10 cellular contexts compared by ENCODE assay signal in the genomic region with DNA sequence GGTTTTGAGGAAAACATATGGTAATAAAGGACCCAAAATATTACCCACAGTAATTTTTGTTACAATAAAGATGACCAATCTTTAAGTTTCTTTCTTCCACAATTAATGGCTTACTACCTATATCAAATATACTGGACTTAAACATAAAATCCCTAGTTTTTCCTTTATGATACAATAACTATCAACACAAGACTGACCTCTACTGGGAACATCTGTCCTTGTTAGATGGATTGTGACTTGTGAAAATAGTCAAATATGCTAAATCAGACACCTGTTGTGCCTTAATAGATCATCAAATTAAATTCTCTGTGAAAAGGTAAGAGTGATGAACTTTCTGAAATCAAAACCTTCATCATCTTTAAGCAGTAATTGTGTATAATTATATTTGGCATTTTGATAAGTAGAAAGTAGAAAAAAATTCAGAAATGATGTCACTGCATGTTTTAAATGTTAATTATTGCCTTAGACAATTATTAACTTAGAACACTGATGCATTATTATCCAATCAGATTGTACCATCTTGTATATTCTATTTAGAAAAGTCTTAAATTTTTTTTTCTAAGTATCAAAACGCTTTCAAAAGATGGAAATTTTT.
DNase-seq lines count a peak whose midpoint lies in the region; ATAC-seq, FAIRE-seq and TF ChIP-seq lines count a peak whose summit lies in the region.
"Had no signal": no experiment of that assay in that cellular context is flagged by ENCODE, and none has a peak within 500 bp of the region (broad histone marks: within the 10 kb centered on the region; RNA-seq: fewer than 3 reads in every experiment).

No MANE protein-coding gene starts in this region.

- no peak overlapping the region for H2AFZ ChIP-seq in GM12878 (ENCODE audit: control insufficient read depth, low read depth, low read length)

- SMC1A ChIA-PET in GM12878 (lab: Charles Lee; ENCODE audit: uncharacterized antibody, unreplicated experiment) = interaction anchor here (0.5 to 1.7 kb wide), 7 partner anchors 11 to 773 kb away, joined by 3 to 6 read pairs (median 3); no protein-coding TSS in a partner anchor

- no peak overlapping the region for H3K27ac Mint-ChIP-seq in mesothelial cell of epicardium

- no peaks in the 10 kb centered on the region for H3K27me3 Mint-ChIP-seq in mesothelial cell of epicardium (ENCODE audit: low read depth)

- WGBS in GM12878 (ENCODE audit: insufficient coverage, insufficient replicate concordance, low lambda C conversion rate, missing lambda C conversion rate) = 100% methylated on average over 1 of the region's 1 CpG

- intact Hi-C loops in GM12878 (cut with micrococcal nuclease; ENCODE audit: unreplicated experiment) = loop anchor here (1.0 to 5.0 kb wide), 4 partner anchors 44 to 291 kb away; no protein-coding TSS in a partner anchor

- in situ Hi-C loops in GM12878 (cut with MboI) = no loop called here

- H3K36me3 Mint-ChIP-seq in mesothelial cell of epicardium = peaks cover 10% of the 10 kb centered on the region

- peaks cover 8% of the 10 kb centered on the region; the same call in 1 of the 2 replicates for H3K4me1 ChIP-seq in GM12878 (ENCODE audit: control insufficient read depth, insufficient read depth, low read length)
- H3K4me1 ChIP-seq: body of pancreas had no signal

- H3K36me3 ChIP-seq in GM12878 (ENCODE audit: control insufficient read depth in 2 of 2, insufficient read depth in 2 of 2, low read length in 1 of 2) = no peaks in the 10 kb centered on the region

- H3K4me3 ChIP-seq in GM12878 = no peak overlapping the region
- H3K4me3 ChIP-seq: body of pancreas had no signal

- DNase-seq in DMS53 treated with DMSO at 0.1 percent for 48 hours (lab: John Stamatoyannopoulos, UW; ENCODE audit: unreplicated experiment) = peak; percentile 55
- DNase-seq in GM12878 (ENCODE audit: low read depth, low spot score) = no peak
- no peak for DNase-seq in mesothelial cell of epicardium (ENCODE audit: low spot score in 2 of 2, unreplicated experiment in 2 of 2)
- no peak for DNase-seq in KG1 (lab: John Stamatoyannopoulos, UW)
- DNase-seq in activated naive CD4-positive, alpha-beta T cell treated with Interleukin-2 at 50 U/mL for 16 hours = no peak
- DNase-seq in NCI-H2227 (lab: John Stamatoyannopoulos, UW; ENCODE audit: unreplicated experiment) = no peak
- no peak for DNase-seq in HUDEP-2 (lab: John Stamatoyannopoulos, UW; ENCODE audit: unreplicated experiment in 76 of 76)
- DNase-seq: body of pancreas, NCI-H510A treated with DMSO at 0.1 percent for 48 hours had no signal

- ATAC-seq in HG03175 (IDR thresholded peaks at IDR 0.05; ENCODE audit: unreplicated experiment) = peak; percentile 52
- peak; percentile 38; the same call in 2 of the 3 replicates for ATAC-seq in GM12878
- ATAC-seq: body of pancreas had no signal

- CTCF ChIA-PET in GM12878 (lab: Yijun Ruan, JAX) = interaction anchor here (0.8 to 1.9 kb wide), 4 partner anchors 63 to 772 kb away, joined by 3 to 11 read pairs (median 6); no protein-coding TSS in a partner anchor

- H4K20me1 ChIP-seq in GM12878 (ENCODE audit: control insufficient read depth, insufficient read depth) = no peaks in the 10 kb centered on the region

- POLR2A ChIA-PET in GM12878 (lab: Charles Lee) = no interaction called here

- TF ChIP-seq RAD21 in GM12878 (IDR thresholded peaks at IDR 0.05; ENCODE audit: insufficient read depth, low read depth, low read length) = peak; percentile 78

- H3K9me3 Mint-ChIP-seq in mesothelial cell of epicardium = peaks cover 8% of the 10 kb centered on the region

- no TSS peak for BruUV-seq in GM12878 (replicated peaks; lab: Mats Ljungman, UMichigan)

- no peak overlapping the region for H3K4me3 Mint-ChIP-seq in mesothelial cell of epicardium

- no peak overlapping the region for H3K9ac ChIP-seq in GM12878 (ENCODE audit: control insufficient read depth, insufficient read depth, low read length)

- TF ChIP-seq EP300 in GM12878 (IDR thresholded peaks at IDR 0.05; ENCODE audit: borderline replicate concordance in 1 of 2, control insufficient read depth in 1 of 2, low read depth in 2 of 2, low read length in 2 of 2) = no peak

- H3K9me3 ChIP-seq in GM12878 (replicated peaks; ENCODE audit: control insufficient read depth, insufficient read depth, low read length) = peaks cover 1% of the 10 kb centered on the region; the same call in 1 of the 3 replicates
- H3K9me3 ChIP-seq: body of pancreas had no signal

- no peak overlapping the region for H3K27ac ChIP-seq in GM12878 (ENCODE audit: control insufficient read depth, insufficient read depth)
- H3K27ac ChIP-seq: body of pancreas had no signal

- RAD21 ChIA-PET in GM12878 (lab: Charles Lee; ENCODE audit: unreplicated experiment) = interaction anchor here (0.7 to 4.7 kb wide), 6 partner anchors 12 to 291 kb away, joined by 4 to 24 read pairs (median 6); no protein-coding TSS in a partner anchor

- no peaks in the 10 kb centered on the region for H3K79me2 ChIP-seq in GM12878 (ENCODE audit: control insufficient read depth, insufficient read depth, low read length)

- no peak for TF ChIP-seq POLR2A in GM12878 (IDR thresholded peaks at IDR 0.05; ENCODE audit: low read depth, low read length)

- FAIRE-seq in GM12878 (lab: Jason Lieb, UNC) = no peak

- no peak overlapping the region for H3K4me2 ChIP-seq in GM12878 (ENCODE audit: control insufficient read depth, insufficient read depth)

- TF ChIP-seq CTCF in GM12878 (IDR thresholded peaks at IDR 0.05 in 2 of 3, conservative IDR thresholded peaks at IDR 0.05 in 1 of 3; ENCODE audit: control insufficient read depth in 2 of 3, extremely low read depth in 1 of 3, insufficient read depth in 1 of 3, low read depth in 3 of 3, low read length in 3 of 3) (peak; percentile 32 to 55 (median 53); a peak in 5 of 6 replicates), mesothelial cell of epicardium (IDR thresholded peaks at IDR 0.05; ENCODE audit: unreplicated experiment) (peak; percentile 13)

- peaks cover 10% of the 10 kb centered on the region for H3K4me1 Mint-ChIP-seq in mesothelial cell of epicardium

- H3K27me3 ChIP-seq in GM12878 (replicated peaks in 1 of 2; ENCODE audit: control insufficient read depth in 2 of 2, insufficient read depth in 2 of 2, low read length in 1 of 2) = no peaks in the 10 kb centered on the region
- H3K27me3 ChIP-seq: body of pancreas had no signal

TF ChIP-seq in GM12878, 131 proteins besides CTCF, POLR2A, EP300 and RAD21:
- TF ChIP-seq ATF7 (IDR thresholded peaks at IDR 0.05; ENCODE audit: low read depth) = peak; percentile 49; the same call in 1 of the 2 replicates
- TF ChIP-seq PAX8 (IDR thresholded peaks at IDR 0.05) = no peak
- no peak for TF ChIP-seq SREBF2 (IDR thresholded peaks at IDR 0.05; ENCODE audit: low read length)
- TF ChIP-seq HDAC2 (IDR thresholded peaks at IDR 0.05) = no peak
- no peak for TF ChIP-seq TCF12 (IDR thresholded peaks at IDR 0.05; ENCODE audit: low read depth, low read length)
- no peak for TF ChIP-seq MTA2 (IDR thresholded peaks at IDR 0.05; ENCODE audit: low read depth)
- peak; percentile 72; the same call in 1 of the 2 replicates for TF ChIP-seq SMC3 (IDR thresholded peaks at IDR 0.05; ENCODE audit: borderline replicate concordance, low read length)
